Comparison of ENCODE assay signal across 2 cellular contexts in genomic region chr9:129172816-129173215, GRCh38.
TF ChIP-seq lines count a peak whose summit lies in the region.

No MANE protein-coding gene starts in this region.

TF ChIP-seq in IMR-90, 13 proteins besides CTCF, POLR2A, EP300 and RAD21:
- TF ChIP-seq CHD1 (IDR thresholded peaks at IDR 0.05; ENCODE audit: low read depth, low read length) (no peak), MXI1 (IDR thresholded peaks at IDR 0.05; ENCODE audit: borderline replicate concordance, low read depth, low read length) (no peak), ELK1 (IDR thresholded peaks at IDR 0.05; ENCODE audit: borderline replicate concordance, low read depth, low read length) (no peak), MAZ (IDR thresholded peaks at IDR 0.05; ENCODE audit: borderline replicate concordance, low read depth, low read length) (no peak), RCOR1 (IDR thresholded peaks at IDR 0.05; ENCODE audit: insufficient replicate concordance, low read length) (no peak), USF2 (IDR thresholded peaks at IDR 0.05; ENCODE audit: low read depth, low read length) (no peak), MAFK (IDR thresholded peaks at IDR 0.05; ENCODE audit: low read depth, low read length) (no peak), NFE2L2 (IDR thresholded peaks at IDR 0.05; ENCODE audit: low read depth, low read length) (no peak), FOS (IDR thresholded peaks at IDR 0.05; ENCODE audit: low read depth, low read length) (no peak), BHLHE40 (IDR thresholded peaks at IDR 0.05; ENCODE audit: low read depth, low read length) (no peak)

TF ChIP-seq in SK-N-SH, 30 proteins besides CTCF, POLR2A, EP300 and RAD21 (continued from another document):
- TF ChIP-seq PBX3 (IDR thresholded peaks at IDR 0.05), result no peak
- no peak for TF ChIP-seq REST (IDR thresholded peaks at IDR 0.05; ENCODE audit: low read depth, low read length)
- no peak for TF ChIP-seq SIN3A (IDR thresholded peaks at IDR 0.05; ENCODE audit: borderline replicate concordance, low read depth, low read length)
- TF ChIP-seq SMC3 (IDR thresholded peaks at IDR 0.05; ENCODE audit: low read depth, low read length), result no peak
- TF ChIP-seq RCOR1 (IDR thresholded peaks at IDR 0.05; ENCODE audit: low read length), result no peak
- no peak for TF ChIP-seq RXRA (IDR thresholded peaks at IDR 0.05; ENCODE audit: borderline replicate concordance, low read depth)
- TF ChIP-seq TEAD4 (IDR thresholded peaks at IDR 0.05; ENCODE audit: borderline replicate concordance, insufficient read depth), result no peak
- no peak for TF ChIP-seq GATA2 (CRISPR knock-in tag; IDR thresholded peaks at IDR 0.05)
- TF ChIP-seq ELF1 (IDR thresholded peaks at IDR 0.05), result no peak
- no peak for TF ChIP-seq RFX5 (IDR thresholded peaks at IDR 0.05; ENCODE audit: low read length)
- no peak for TF ChIP-seq TAF1 (IDR thresholded peaks at IDR 0.05; ENCODE audit: borderline replicate concordance, low read depth, low read length)
- TF ChIP-seq JUND (IDR thresholded peaks at IDR 0.05), result no peak
- TF ChIP-seq POLR2AphosphoS5 (IDR thresholded peaks at IDR 0.05; ENCODE audit: low read depth, low read length), result no peak
- TF ChIP-seq USF1 (IDR thresholded peaks at IDR 0.05; ENCODE audit: borderline replicate concordance, low read depth), result no peak
- TF ChIP-seq NRF1 (IDR thresholded peaks at IDR 0.05; ENCODE audit: low read depth, low read length), result no peak
